In the genomic region with DNA sequence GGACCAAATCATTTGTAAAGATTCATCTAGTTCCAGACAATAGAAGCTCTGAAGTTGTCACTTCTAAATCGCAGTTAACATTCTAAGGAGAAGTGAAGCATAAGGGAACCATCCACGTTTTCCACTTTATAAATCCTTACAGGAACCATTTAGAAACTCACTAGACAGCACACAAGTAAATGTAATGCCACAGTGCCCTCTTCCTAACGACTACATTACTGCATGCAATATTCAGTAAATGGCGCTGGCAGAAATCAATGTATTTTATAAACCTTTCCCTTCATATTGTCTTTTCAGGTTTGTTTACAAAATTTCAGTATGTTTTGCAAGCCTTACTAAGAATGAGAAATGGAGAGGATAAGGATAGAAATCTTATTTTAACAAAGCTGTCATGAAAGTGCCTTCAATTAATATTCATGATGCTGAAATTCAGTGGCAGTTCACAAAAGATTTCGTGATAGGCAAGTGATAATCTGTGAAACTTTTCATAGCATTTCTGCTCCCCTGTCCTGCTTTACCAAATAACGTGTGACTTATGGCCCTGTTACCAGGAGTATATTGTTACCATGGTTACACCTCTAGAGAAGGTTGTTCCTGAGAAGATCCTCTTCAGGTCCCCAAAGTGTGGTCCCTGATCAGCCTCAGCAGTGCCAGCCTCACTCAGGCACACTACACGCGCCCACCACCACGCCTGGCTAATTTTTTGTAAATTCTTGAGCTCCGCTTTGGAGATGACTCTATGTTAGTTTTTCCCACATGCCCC, we compare ENCODE assay signal across 8 cellular contexts. TPM values are rescaled to one million over a fixed set of nuclear protein-coding genes. Genes with fewer than 3 reads are reported as not detected.
DNase-seq lines count a peak whose midpoint lies in the region; ATAC-seq, FAIRE-seq and TF ChIP-seq lines count a peak whose summit lies in the region.

No MANE protein-coding gene starts in this region.

- H3K4me2 ChIP-seq in KMS-11 (0 out of 2 replicates have a peak overlapping the region, but pooled peaks have one; percentile 8), mesenchymal stem cell (ENCODE audit: low read length, poor library complexity, severe bottlenecking) (no peak overlapping the region)

- H2BK12ac ChIP-seq in mesenchymal stem cell (ENCODE audit: low read length in 2 of 2) = no peak overlapping the region

- no peak overlapping the region for H2BK15ac ChIP-seq in mesenchymal stem cell (ENCODE audit: low read depth, poor library complexity, severe bottlenecking)

- H3K27ac ChIP-seq in KMS-11 (no peak overlapping the region), RWPE2 (ENCODE audit: poor library complexity, severe bottlenecking) (no peak overlapping the region), mesenchymal stem cell (ENCODE audit: low read length, poor library complexity, severe bottlenecking) (no peak overlapping the region)

- H2BK5ac ChIP-seq in mesenchymal stem cell (ENCODE audit: low read depth, low read length, poor library complexity, severe bottlenecking) = no peak overlapping the region

- peak; percentile 90 for FAIRE-seq in D721Med (lab: Jason Lieb, UNC)

- H3K23ac ChIP-seq in mesenchymal stem cell (ENCODE audit: low read length in 2 of 2) = no peak overlapping the region

- H3K4ac ChIP-seq in mesenchymal stem cell (ENCODE audit: low read depth in 1 of 2, low read length in 2 of 2) = no peak overlapping the region

- no peaks in the 10 kb centered on the region for H3K79me2 ChIP-seq in KMS-11 (ENCODE audit: insufficient read depth, low read depth)

- no peak overlapping the region for H3K14ac ChIP-seq in mesenchymal stem cell (ENCODE audit: low read length in 2 of 2)

- H3K36me3 ChIP-seq in KMS-11 (ENCODE audit: insufficient read depth) (no peaks in the 10 kb centered on the region), RWPE2 (ENCODE audit: low read depth) (no peaks in the 10 kb centered on the region), mesenchymal stem cell (ENCODE audit: control insufficient read depth in 1 of 2, insufficient read depth in 2 of 2, low read depth in 1 of 2, low read length in 2 of 2) (no peaks in the 10 kb centered on the region)

- no peak overlapping the region for H2AK5ac ChIP-seq in mesenchymal stem cell (ENCODE audit: low read length, severe bottlenecking)

- no peak overlapping the region for H3K18ac ChIP-seq in mesenchymal stem cell (ENCODE audit: low read depth in 1 of 2, low read length in 2 of 2)

- H4K91ac ChIP-seq in mesenchymal stem cell (ENCODE audit: low read length) = no peak overlapping the region

- no peak for DNase-seq in D721Med (ENCODE audit: insufficient read length, low spot score)
- DNase-seq in GM20000 (ENCODE audit: low spot score) = no peak
- DNase-seq in RWPE2 (ENCODE audit: low spot score) = no peak
- DNase-seq in dermis blood vessel endothelial cell = peak; percentile 79
- peak; percentile 69 for DNase-seq in mesenchymal stem cell
- DNase-seq in UCSD-AML1 (lab: John Stamatoyannopoulos, UW; ENCODE audit: unreplicated experiment) = no peak

- no peak overlapping the region for H2BK120ac ChIP-seq in mesenchymal stem cell (ENCODE audit: low read depth, low read length)

- H3K4me1 ChIP-seq in KMS-11 (ENCODE audit: low read depth, poor library complexity, severe bottlenecking) (peaks cover 21% of the 10 kb centered on the region), RWPE2 (ENCODE audit: insufficient read depth, poor library complexity, severe bottlenecking) (peaks cover 9% of the 10 kb centered on the region), mesenchymal stem cell (ENCODE audit: control insufficient read depth, insufficient read depth, low read depth, low read length) (no peaks in the 10 kb centered on the region)

- no peaks in the 10 kb centered on the region for H3K79me1 ChIP-seq in mesenchymal stem cell (replicated peaks; ENCODE audit: low read length, poor library complexity, severe bottlenecking)

- 53% methylated on average over 8 of the region's 10 CpGs for WGBS in mesenchymal stem cell

- H3K9ac ChIP-seq in KMS-11 = no peak overlapping the region
- H3K9ac ChIP-seq in mesenchymal stem cell (ENCODE audit: low read length) = no peak overlapping the region

- H3K27me3 ChIP-seq in KMS-11 (ENCODE audit: insufficient read depth, low read depth) (no peaks in the 10 kb centered on the region), RWPE2 (ENCODE audit: insufficient read depth, poor library complexity, severe bottlenecking) (no peaks in the 10 kb centered on the region), mesenchymal stem cell (ENCODE audit: control insufficient read depth in 1 of 2, insufficient read depth in 1 of 2, low read length in 2 of 2) (no peaks in the 10 kb centered on the region)

- H2AFZ ChIP-seq in KMS-11 (ENCODE audit: low read depth) (no peak overlapping the region), mesenchymal stem cell (ENCODE audit: low read depth, low read length) (no peak overlapping the region)

- H3K4me3 ChIP-seq in KMS-11 (IDR thresholded peaks at IDR 0.05; ENCODE audit: insufficient read depth, low read depth, low read length) = no peak overlapping the region
- no peak overlapping the region for H3K4me3 ChIP-seq in RWPE2 (ENCODE audit: severe bottlenecking)
- H3K4me3 ChIP-seq in mesenchymal stem cell (ENCODE audit: insufficient read depth in 1 of 2, low read depth in 1 of 2, low read length in 2 of 2) = no peak overlapping the region

- no peaks in the 10 kb centered on the region for H4K20me1 ChIP-seq in KMS-11 (ENCODE audit: insufficient read depth)

- no peak overlapping the region for H4K8ac ChIP-seq in mesenchymal stem cell (ENCODE audit: low read length)

- H3K9me3 ChIP-seq in RWPE2 (ENCODE audit: severe bottlenecking) (no peaks in the 10 kb centered on the region), mesenchymal stem cell (ENCODE audit: control insufficient read depth, low read length) (no peaks in the 10 kb centered on the region)

- ATAC-seq in RWPE2 (ENCODE audit: low read depth) (peak; percentile 67; the same call in 1 of the 3 replicates), GM19324 (IDR thresholded peaks at IDR 0.05; ENCODE audit: low FRiP score, unreplicated experiment) (no peak)

- TF ChIP-seq CTCF in D721Med (IDR thresholded peaks at IDR 0.05; ENCODE audit: insufficient read depth, missing control alignments) (peak; percentile 96), GM20000 (IDR thresholded peaks at IDR 0.05; ENCODE audit: extremely low read depth, missing control alignments) (peak; percentile 63), KMS-11 (conservative IDR thresholded peaks at IDR 0.05; ENCODE audit: low read depth, low read length) (peak; percentile 75), RWPE2 (IDR thresholded peaks at IDR 0.05; ENCODE audit: poor library complexity, severe bottlenecking) (peak; percentile 85)

RNA-seq across cellular contexts. Expression of gene TMA16, which starts 54.2 kb away (rescaled TPM):
- total RNA-seq in dermis blood vessel endothelial cell = 27.3 and 32.5 TPM in 2 replicates
- 61.4 TPM for polyA plus RNA-seq in mesenchymal stem cell (2013, experiment 1 of 2)
- 61.7 TPM for polyA plus RNA-seq in mesenchymal stem cell (2013, experiment 2 of 2)

Comparison
In these comparisons a context has a peak if more than half of its experiments do, and no peak if none do; other contexts are left out.
1. DNase-seq: peak in dermis blood vessel endothelial cell (single experiment) and mesenchymal stem cell (single experiment); none in D721Med (single experiment), GM20000 (single experiment), RWPE2 (single experiment) and UCSD-AML1 (single experiment).
2. Peak in every context shown above with its lines, with median percentiles within 50 percentile points of each other: CTCF ChIP-seq.